14 cellular contexts compared by ENCODE assay signal in genomic region chr6:147161974-147162495, GRCh38. TPM values are rescaled to one million over a fixed set of nuclear protein-coding genes. Genes with fewer than 3 reads are reported as not detected.
DNase-seq lines count a peak whose midpoint lies in the region; ATAC-seq and TF ChIP-seq lines count a peak whose summit lies in the region.
"Had no signal": no experiment of that assay in that cellular context is flagged by ENCODE, and none has a peak within 500 bp of the region (broad histone marks: within the 10 kb centered on the region; RNA-seq: fewer than 3 reads in every experiment).

No MANE protein-coding gene starts in this region.

- H3K4me3 ChIP-seq in AG10803 (ENCODE audit: low read length) (no peak overlapping the region), astrocyte of the spinal cord (ENCODE audit: low read depth, low read length) (no peak overlapping the region)
- H3K4me3 ChIP-seq: heart right ventricle, PC-9, uterus had no signal

- DNase-seq in AG10803 (ENCODE audit: low read depth) (peak; percentile 22), NCI-H460 (ENCODE audit: extremely low read depth, low read depth) (peak; percentile 3), astrocyte of the spinal cord (ENCODE audit: low read depth, low spot score) (peak; percentile 84), glomerular endothelial cell (ENCODE audit: extremely low read depth, low read depth, low spot score) (peak; percentile 70), iPS-NIHi11 (ENCODE audit: low spot score) (no peak), NCI-H2029 (lab: John Stamatoyannopoulos, UW) (no peak), NCI-H446 (lab: John Stamatoyannopoulos, UW) (no peak)
- DNase-seq: activated naive CD4-positive, alpha-beta T cell; heart right ventricle; NCI-H2081 treated with DMSO at 0.1 percent for 48 hours; PC-9; uterus had no signal

- TF ChIP-seq CTCF in AG10803 (conservative IDR thresholded peaks at IDR 0.05; ENCODE audit: low read length) (no peak), astrocyte of the spinal cord (IDR thresholded peaks at IDR 0.05; ENCODE audit: low read depth, low read length) (no peak)

- in situ Hi-C loops in astrocyte of the spinal cord (cut with HindIII; ENCODE audit: low sequenced_read_pairs): no loop called here

- ATAC-seq in HG03469 (IDR thresholded peaks at IDR 0.05; ENCODE audit: unreplicated experiment): no peak
- ATAC-seq: HCT116, heart right ventricle had no signal

RNA-seq across cellular contexts. Expression of gene STXBP5, which starts 42.2 kb away (rescaled TPM):
- total RNA-seq in NCI-H460 (2014; rRNA removed; shearing (Covaris generic)): 15.3 and 22.5 TPM in 2 replicates
- polyA plus RNA-seq in NCI-H460 (2014; cell fraction: nucleus; rRNA removed): 11.0 and 19.9 TPM in 2 replicates
- total RNA-seq in glomerular endothelial cell: 27.9 and 38.3 TPM in 2 replicates

Comparison
In these comparisons a context has a peak if more than half of its experiments do, and no peak if none do; other contexts are left out.
1. DNase-seq: peak in AG10803 (single experiment), NCI-H460 (single experiment), astrocyte of the spinal cord (single experiment) and glomerular endothelial cell (single experiment); none in iPS-NIHi11 (single experiment), NCI-H2029 (single experiment) and NCI-H446 (0 of 2).